27 cellular contexts compared by ENCODE assay signal in the genomic region with DNA sequence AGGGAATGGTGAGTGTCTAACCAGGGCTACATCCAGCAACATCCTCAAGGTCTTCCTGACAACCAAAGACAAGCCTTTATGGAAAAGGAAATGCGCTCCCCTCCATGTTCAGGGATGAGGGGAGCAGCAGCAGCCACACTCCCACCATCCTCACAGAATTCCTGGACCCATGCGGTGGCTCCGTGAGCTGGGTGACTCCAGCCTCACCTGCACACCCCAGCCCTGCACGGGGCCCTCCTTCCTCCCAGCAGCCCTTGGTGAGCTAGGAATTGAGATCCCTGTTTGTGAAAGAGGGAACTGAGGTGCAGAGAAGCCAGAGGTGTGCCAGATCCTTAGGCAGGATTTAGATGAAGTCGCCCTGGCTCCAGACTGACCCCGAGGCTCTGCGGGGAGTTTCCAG. TPM values are rescaled to one million over a fixed set of nuclear protein-coding genes. Genes with fewer than 3 reads are reported as not detected.
DNase-seq lines count a peak whose midpoint lies in the region; ATAC-seq and TF ChIP-seq lines count a peak whose summit lies in the region.
"Had no signal": no experiment of that assay in that cellular context is flagged by ENCODE, and none has a peak within 500 bp of the region (broad histone marks: within the 10 kb centered on the region; RNA-seq: fewer than 3 reads in every experiment).

No MANE protein-coding gene starts in this region.

- no peak overlapping the region for H3K4me2 ChIP-seq in osteoblast (ENCODE audit: insufficient read depth, low read length)
- H3K4me2 ChIP-seq: GM23338 had no signal

- H3K27ac ChIP-seq in Panc1 (ENCODE audit: low read length) (no peak overlapping the region), cingulate gyrus (ENCODE audit: low read depth, low read length) (peak overlapping the region; percentile 4), osteoblast (ENCODE audit: low read depth, low read length) (no peak overlapping the region)
- H3K27ac ChIP-seq: 22Rv1, Peyer's patch had no signal

- no peak overlapping the region for H3K4me3 ChIP-seq in Panc1 (ENCODE audit: low read depth in 2 of 2, low read length in 2 of 2)
- H3K4me3 ChIP-seq in osteoblast (ENCODE audit: insufficient read depth, low read length): no peak overlapping the region
- H3K4me3 ChIP-seq: GM23338, Peyer's patch had no signal

- POLR2A ChIA-PET in Panc1 (lab: Charles Lee): no interaction called here

- CTCF ChIA-PET in Panc1 (lab: Charles Lee): interaction anchor here (0.6 kb wide), 1 partner anchor 9 kb away, joined by 11 read pairs; no protein-coding TSS in a partner anchor

- H3K27me3 ChIP-seq in Panc1 (ENCODE audit: control insufficient read depth, insufficient read depth, low read length) (no peaks in the 10 kb centered on the region), osteoblast (ENCODE audit: insufficient read depth, low read length) (no peaks in the 10 kb centered on the region)
- H3K27me3 ChIP-seq: Peyer's patch had no signal

- H3K9me3 Mint-ChIP-seq in activated naive CD4-positive, alpha-beta T cell treated with anti-CD3 and anti-CD28 coated beads, Interleukin-2, amount 50 U/mL, for 72 hours: no peaks in the 10 kb centered on the region
- H3K9me3 Mint-ChIP-seq: CD8-positive, alpha-beta memory T cell; GM23338 had no signal

- intact Hi-C loops in Panc1 (cut with micrococcal nuclease; ENCODE audit: unreplicated experiment): no loop called here

- H3K36me3 ChIP-seq in Panc1 (ENCODE audit: control insufficient read depth, insufficient read depth, low read length): peaks cover 4% of the 10 kb centered on the region; the same call in 1 of the 2 replicates
- peaks cover 58% of the 10 kb centered on the region for H3K36me3 ChIP-seq in osteoblast (ENCODE audit: insufficient read depth, low read length)

- H3K9me3 ChIP-seq in Panc1 (ENCODE audit: control insufficient read depth, insufficient read depth, low read depth, low read length): no peaks in the 10 kb centered on the region
- H3K9me3 ChIP-seq in osteoblast (ENCODE audit: low read depth, low read length): no peaks in the 10 kb centered on the region
- H3K9me3 ChIP-seq: Peyer's patch had no signal

- TF ChIP-seq CTCF in Panc1 (IDR thresholded peaks at IDR 0.05) (no peak), osteoblast (IDR thresholded peaks at IDR 0.05; ENCODE audit: extremely low read depth, low read depth, low read length) (no peak)

- H3K27ac Mint-ChIP-seq in activated naive CD4-positive, alpha-beta T cell treated with anti-CD3 and anti-CD28 coated beads, Interleukin-2, amount 50 U/mL, for 72 hours: peak overlapping the region; percentile 83 to 93

- no peaks in the 10 kb centered on the region for H3K79me2 ChIP-seq in osteoblast (ENCODE audit: insufficient read depth, low read length)

- DNase-seq in activated naive CD4-positive, alpha-beta T cell treated with anti-CD3 and anti-CD28 coated beads, Interleukin-2, amount 50 U/mL, for 72 hours (ENCODE audit: low spot score in 2 of 2): no peak
- no peak for DNase-seq in activated naive CD4-positive, alpha-beta T cell (lab: John Stamatoyannopoulos, UW)
- DNase-seq in Panc1 (ENCODE audit: low read depth, low spot score) (no peak), osteoblast (ENCODE audit: insufficient read length, low spot score, missing footprints) (peak; percentile 59), hypothalamus (lab: John Stamatoyannopoulos, UW) (no peak), NCI-H2081 (lab: John Stamatoyannopoulos, UW) (no peak)
- DNase-seq: C1 segment of cervical spinal cord; Calu3; CD8-positive, alpha-beta memory T cell; DMS153; HCEC 1CT; MV-4-11; NCI-H1105 treated with DMSO at 0.1 percent for 48 hours; NCI-H2029 treated with DMSO at 0.1 percent for 48 hours; NCI-H2171; NCI-H345; NCI-H524; NCI-H774; NK-92 treated with Interleukin-12 subunit alpha and Interleukin-12 subunit beta, amount 100 ng/mL, for 24 hours had no signal

- no peaks in the 10 kb centered on the region for H4K20me1 ChIP-seq in osteoblast (ENCODE audit: insufficient read depth, low read length)

- ATAC-seq in activated naive CD4-positive, alpha-beta T cell treated with anti-CD3 and anti-CD28 coated beads, Interleukin-2, amount 50 U/mL, for 72 hours: no peak
- ATAC-seq in Panc1 (no peak), HG02970 (IDR thresholded peaks at IDR 0.05; ENCODE audit: low FRiP score, unreplicated experiment) (no peak)
- ATAC-seq: GM23338, Right ventricle myocardium inferior had no signal

- peaks cover 0 to 9% of the 10 kb centered on the region in 2 donors for H3K36me3 Mint-ChIP-seq in activated naive CD4-positive, alpha-beta T cell treated with anti-CD3 and anti-CD28 coated beads, Interleukin-2, amount 50 U/mL, for 72 hours

- H3K4me1 ChIP-seq in Panc1 (ENCODE audit: control insufficient read depth, insufficient read depth, low read length) (no peaks in the 10 kb centered on the region), osteoblast (ENCODE audit: insufficient read depth, low read length) (no peaks in the 10 kb centered on the region)
- H3K4me1 ChIP-seq: Peyer's patch had no signal

- BruUV-seq in Panc1 (replicated peaks; lab: Mats Ljungman, UMichigan): TSS peak; percentile 43

- in situ Hi-C loops in Panc1 (cut with HindIII; ENCODE audit: low pct_unique_long_range_greater_than_20kb, low sequenced_read_pairs): no loop called here

- H2AFZ ChIP-seq in osteoblast (ENCODE audit: low read length): no peak overlapping the region
- H2AFZ ChIP-seq: GM23338 had no signal

RNA-seq across cellular contexts. Expression of gene GRIP2, which starts 52.3 kb away (rescaled TPM):
- not detected for total RNA-seq in activated naive CD4-positive, alpha-beta T cell treated with anti-CD3 and anti-CD28 coated beads, Interleukin-2, amount 50 U/mL, for 72 hours
- 6.5 TPM for total RNA-seq in Panc1 (2021; ENCODE audit: unreplicated experiment)
- 5.2 TPM for polyA plus RNA-seq in Panc1 (2012; ENCODE audit: insufficient read length)
- total RNA-seq in osteoblast: under 0.01 and 1.4 TPM in 2 replicates
- total RNA-seq: Calu3; CD8-positive, alpha-beta memory T cell; Daoy; HT1080 had no signal
- polyA plus RNA-seq: CD8-positive, alpha-beta memory T cell had no signal
